Comparison of ENCODE assay signal across 20 cellular contexts in genomic region chr1:3079381-3080093, GRCh38. TPM values are rescaled to one million over a fixed set of nuclear protein-coding genes. Genes with fewer than 3 reads are reported as not detected.
A peak's percentile ranks its signal among the peaks of the same experiment; 100 is the strongest.
DNase-seq lines count a peak whose midpoint lies in the region; ATAC-seq, FAIRE-seq and TF ChIP-seq lines count a peak whose summit lies in the region.
"Had no signal": no experiment of that assay in that cellular context is flagged by ENCODE, and none has a peak within 500 bp of the region (broad histone marks: within the 10 kb centered on the region; RNA-seq: fewer than 3 reads in every experiment).

No MANE protein-coding gene starts in this region.

- H3K9me3 ChIP-seq in upper lobe of left lung (no peaks in the 10 kb centered on the region), adrenal gland (replicated peaks in 1 of 3) (no peaks in the 10 kb centered on the region)
- H3K9me3 ChIP-seq: Caco-2 had no signal

- H3K4me3 Mint-ChIP-seq in progenitor cell of endocrine pancreas (ENCODE audit: low read depth) = no peak overlapping the region

- TF ChIP-seq EP300 in upper lobe of left lung (IDR thresholded peaks at IDR 0.05) = no peak

- peak overlapping the region; percentile 29 for H3K27ac Mint-ChIP-seq in progenitor cell of endocrine pancreas

- peaks cover 2% of the 10 kb centered on the region for H3K36me3 Mint-ChIP-seq in progenitor cell of endocrine pancreas (ENCODE audit: insufficient read depth)

- peak; percentile 64 for DNase-seq in astrocyte of the hippocampus (ENCODE audit: low read depth, low spot score)
- DNase-seq in progenitor cell of endocrine pancreas (ENCODE audit: low spot score, unreplicated experiment) = no peak
- DNase-seq in upper lobe of left lung = peak in 1 of 2 donors; percentile 43
- no peak for DNase-seq in adrenal gland
- DNase-seq in activated CD4-positive, alpha-beta T cell treated with anti-CD3 and anti-CD28 coated beads for 1 hour = no peak
- no peak for DNase-seq in GM19239 (ENCODE audit: insufficient read length, low spot score)
- DNase-seq: Caco-2, DMS153, H7, NCI-H1105 treated with DMSO at 0.1 percent for 48 hours, NCI-H1694 treated with DMSO at 0.1 percent for 48 hours, NCI-H2107, NCI-H2227 treated with DMSO at 0.1 percent for 48 hours, NCI-H524, Right ventricle myocardium superior had no signal

- H3K27ac ChIP-seq in layer of hippocampus (ENCODE audit: low read depth, low read length) (peak overlapping the region; percentile 86), upper lobe of left lung (peak overlapping the region in 3 of 4 donors; percentile 25 to 54 (median 52)), adrenal gland (no peak overlapping the region)
- H3K27ac ChIP-seq: HL-60 had no signal

- no peaks in the 10 kb centered on the region for H3K27me3 Mint-ChIP-seq in progenitor cell of endocrine pancreas

- TF ChIP-seq CTCF in progenitor cell of endocrine pancreas (IDR thresholded peaks at IDR 0.05; ENCODE audit: unreplicated experiment) = no peak
- TF ChIP-seq CTCF in upper lobe of left lung (IDR thresholded peaks at IDR 0.05) = no peak
- TF ChIP-seq CTCF in adrenal gland (IDR thresholded peaks at IDR 0.05) = no peak

- H3K4me3 ChIP-seq in upper lobe of left lung (no peak overlapping the region), adrenal gland (no peak overlapping the region)

- peaks cover 0 to 49% (median 32%) of the 10 kb centered on the region in 4 donors for H3K4me1 ChIP-seq in upper lobe of left lung
- H3K4me1 ChIP-seq in adrenal gland (replicated peaks in 1 of 2) = no peaks in the 10 kb centered on the region
- H3K4me1 ChIP-seq: Caco-2 had no signal

- TF ChIP-seq POLR2A in upper lobe of left lung (IDR thresholded peaks at IDR 0.05) = no peak
- TF ChIP-seq POLR2A in adrenal gland (IDR thresholded peaks at IDR 0.05) = no peak

- FAIRE-seq in GM19239 (lab: Jason Lieb, UNC) = no peak
- FAIRE-seq: HTR-8/SVneo had no signal

- ATAC-seq in upper lobe of left lung (ENCODE audit: low FRiP score in 2 of 2) = no peak
- ATAC-seq: Panc1 had no signal

- peaks cover 38% of the 10 kb centered on the region for H3K4me1 Mint-ChIP-seq in progenitor cell of endocrine pancreas (ENCODE audit: low read depth)

- intact Hi-C loops in adrenal gland (cut with DNase I) = no loop called here

- H3K27me3 ChIP-seq in layer of hippocampus (ENCODE audit: control insufficient read depth, insufficient read depth, low read length) = no peaks in the 10 kb centered on the region
- H3K27me3 ChIP-seq in upper lobe of left lung = no peaks in the 10 kb centered on the region
- peaks cover 8% of the 10 kb centered on the region for H3K27me3 ChIP-seq in adrenal gland

- H3K36me3 ChIP-seq in upper lobe of left lung (no peaks in the 10 kb centered on the region), adrenal gland (replicated peaks in 1 of 2) (no peaks in the 10 kb centered on the region)

- H3K9me3 Mint-ChIP-seq in progenitor cell of endocrine pancreas (ENCODE audit: low read depth) = no peaks in the 10 kb centered on the region

- 52 to 62% methylated on average over 17 to 22 of the region's 22 CpGs for WGBS in upper lobe of left lung, 2 donors
- 81 to 91% (median 83%) methylated on average over 8 to 22 of the region's 22 CpGs for WGBS in adrenal gland, 4 donors

RNA-seq across cellular contexts. Expression of gene PRDM16, which starts 10.5 kb away (rescaled TPM):
- total RNA-seq in progenitor cell of endocrine pancreas (68.7 and 69.1 TPM in 2 replicates), upper lobe of left lung (10 to 100 TPM; 12.3 to 54.5 (median 21.2) TPM), adrenal gland (1 to 10 TPM in 1 of 8 donors, under 1 TPM in 6, not detected in 1; 0.30 to 2.8 (median 0.68) TPM)
- polyA plus RNA-seq in adrenal gland = 1 to 10 TPM in 1 of 3 donors, under 1 TPM in 2; 0.04 to 2.3 (median 0.54) TPM
- total RNA-seq: LHCN-M2 had no signal

RNA-seq across cellular contexts. Expression of gene ACTRT2, which starts 58.3 kb away (rescaled TPM):
- total RNA-seq in progenitor cell of endocrine pancreas (0.20 TPM in 1 of 2 replicates, not detected in the other), upper lobe of left lung (not detected), adrenal gland (not detected)
- not detected for polyA plus RNA-seq in adrenal gland
- total RNA-seq: Caco-2, LHCN-M2, Right ventricle myocardium superior had no signal

Comparison
In these comparisons a context has a peak if more than half of its experiments do, and no peak if none do; other contexts are left out.
1. H3K27ac ChIP-seq: peak in layer of hippocampus (single experiment) and upper lobe of left lung (3 of 4); none in adrenal gland (0 of 5).